ENCODE assay signal across 8 cellular contexts in the genomic region with DNA sequence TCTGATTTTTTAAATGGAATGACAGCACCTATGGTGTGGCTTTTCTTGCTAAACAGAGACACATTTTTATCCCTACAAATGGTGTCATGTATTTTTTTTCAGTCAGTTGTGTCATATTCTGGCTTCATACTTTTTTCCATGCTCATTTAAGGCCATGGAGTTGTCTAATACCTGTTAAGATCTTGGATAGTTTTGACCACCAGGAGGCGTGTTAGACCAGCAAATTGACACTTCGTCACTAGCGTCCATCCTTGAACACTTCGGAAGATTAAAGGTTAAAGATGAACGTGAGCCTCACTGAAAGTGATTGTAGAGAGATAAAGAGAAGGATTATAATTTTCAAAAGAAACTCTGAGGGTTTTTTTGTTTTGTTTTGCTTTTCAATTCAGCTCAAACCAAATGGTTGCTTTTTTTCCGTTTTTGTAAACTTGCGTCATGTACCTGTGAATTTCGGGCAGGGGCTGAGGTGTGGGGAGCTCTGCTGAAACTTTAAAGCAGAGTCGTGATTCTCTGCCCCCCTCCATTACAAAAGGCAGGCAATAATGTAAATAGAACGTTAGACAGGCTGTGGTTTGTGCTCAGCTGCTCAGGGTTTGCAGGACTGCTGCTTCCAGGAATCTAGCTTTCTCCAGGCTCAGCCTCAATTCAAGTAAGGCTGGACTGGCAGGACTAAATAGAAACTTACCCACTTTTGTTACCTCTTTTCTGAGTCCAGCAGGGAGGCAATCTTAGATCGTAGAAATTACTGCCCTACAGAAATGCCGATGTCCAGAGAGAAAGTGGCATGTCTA.
DNase-seq lines count a peak whose midpoint lies in the region; ATAC-seq and TF ChIP-seq lines count a peak whose summit lies in the region.

No MANE protein-coding gene starts in this region.

- no peaks in the 10 kb centered on the region for H3K36me3 Mint-ChIP-seq in endodermal cell (ENCODE audit: low read depth)

- no peaks in the 10 kb centered on the region for H3K9me3 Mint-ChIP-seq in endodermal cell

- no peak overlapping the region for H3K4me3 ChIP-seq in BLaER1
- H3K4me3 ChIP-seq in endodermal cell (ENCODE audit: low read length) = no peak overlapping the region

- H3K27ac ChIP-seq in BLaER1 = peak overlapping the region; percentile 33; the same call in 1 of the 2 replicates
- H3K27ac ChIP-seq in endodermal cell (ENCODE audit: low read depth, low read length) = no peak overlapping the region

- in situ Hi-C loops in GM13977 (cut with MboI; ENCODE audit: low pct_unique_long_range_greater_than_20kb, low sequenced_read_pairs, unreplicated experiment) = loop anchor here (10.0 to 25.0 kb wide), 2 partner anchors 248 to 336 kb away; a partner anchor contains a TSS

- no peaks in the 10 kb centered on the region for H3K27me3 Mint-ChIP-seq in endodermal cell (ENCODE audit: insufficient read depth)

- no peak overlapping the region for H3K9ac ChIP-seq in BLaER1
- H3K9ac ChIP-seq in endodermal cell (ENCODE audit: extremely low read depth, low read length, poor library complexity, severe bottlenecking) = no peak overlapping the region

- H3K4me1 ChIP-seq in BLaER1 (peaks cover 62% of the 10 kb centered on the region), endodermal cell (ENCODE audit: control insufficient read depth, insufficient read depth, low read length) (no peaks in the 10 kb centered on the region)

- H3K27me3 ChIP-seq in BLaER1 = no peaks in the 10 kb centered on the region
- no peaks in the 10 kb centered on the region for H3K27me3 ChIP-seq in endodermal cell (ENCODE audit: control insufficient read depth, insufficient read depth, low read length, poor library complexity, severe bottlenecking)

- no peak overlapping the region for H3K4me3 Mint-ChIP-seq in endodermal cell

- no peaks in the 10 kb centered on the region for H4K20me1 ChIP-seq in BLaER1

- ATAC-seq in activated CD4-positive, CD25-positive, alpha-beta regulatory T cell treated with anti-CD3 and anti-CD28 coated beads, Interleukin-2, amount 50 U/mL, for 24 hours = no peak

- TF ChIP-seq CTCF in GM13977 (IDR thresholded peaks at IDR 0.05; ENCODE audit: extremely low read depth, insufficient read depth, missing control alignments) (peak; percentile 82), endodermal cell (conservative IDR thresholded peaks at IDR 0.05) (peak; percentile 95)

- whole genome bisulfite sequencing in endodermal cell (ENCODE audit: insufficient coverage in 1 of 2, insufficient read length in 1 of 2), 2 experiments = 32 to 41% methylated on average over 9 to 12 of the region's 12 CpGs

- H3K9me3 ChIP-seq in BLaER1 (no peaks in the 10 kb centered on the region), endodermal cell (ENCODE audit: control insufficient read depth, low read length) (no peaks in the 10 kb centered on the region)

- peaks cover 15% of the 10 kb centered on the region for H3K4me1 Mint-ChIP-seq in endodermal cell

- H3K4me2 ChIP-seq in BLaER1 = peak overlapping the region; percentile 68

- no peaks in the 10 kb centered on the region for H3K36me3 ChIP-seq in BLaER1
- H3K36me3 ChIP-seq in endodermal cell (ENCODE audit: control insufficient read depth, insufficient read depth, low read length) = no peaks in the 10 kb centered on the region

- no peak overlapping the region for H3K27ac Mint-ChIP-seq in endodermal cell

- DNase-seq in GM13977 (ENCODE audit: low spot score) (peak; percentile 56), NCI-H1092 treated with DMSO at 0.1 percent for 48 hours (lab: John Stamatoyannopoulos, UW) (peak; percentile 78), SHP77 treated with DMSO at 0.1 percent for 48 hours (lab: John Stamatoyannopoulos, UW) (peak; percentile 89), endodermal cell (peak; percentile 80), midbrain (lab: John Stamatoyannopoulos, UW) (peak; percentile 53), T-helper 9 cell (no peak)
